Comparison of ENCODE assay signal across 9 cellular contexts in the genomic region with DNA sequence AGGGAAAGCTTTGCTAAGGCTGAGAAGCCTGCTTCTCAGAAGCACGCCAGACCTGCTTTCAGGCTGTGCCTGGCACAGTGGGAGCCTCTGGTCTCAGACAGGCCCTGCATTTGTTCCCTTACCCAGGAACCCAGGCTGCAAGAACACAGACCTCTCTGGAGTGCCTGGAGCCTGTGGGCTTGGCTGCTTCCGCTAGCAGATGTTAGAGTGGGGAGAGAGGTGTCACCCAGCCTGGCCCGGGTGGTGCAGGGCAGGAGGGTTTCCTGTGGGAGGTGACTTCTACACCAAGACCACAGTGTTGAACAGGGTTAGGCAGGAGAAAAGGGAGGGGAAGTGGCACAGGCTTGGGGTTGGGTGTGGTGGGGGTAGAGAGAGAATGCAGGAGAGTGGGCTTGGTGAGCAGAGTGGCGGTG.
A peak's percentile ranks its signal among the peaks of the same experiment; 100 is the strongest.
DNase-seq lines count a peak whose midpoint lies in the region; ATAC-seq and TF ChIP-seq lines count a peak whose summit lies in the region.
"Had no signal": no experiment of that assay in that cellular context is flagged by ENCODE, and none has a peak within 500 bp of the region (broad histone marks: within the 10 kb centered on the region; RNA-seq: fewer than 3 reads in every experiment).

No MANE protein-coding gene starts in this region.

- ATAC-seq in GM18858 (IDR thresholded peaks at IDR 0.05; ENCODE audit: unreplicated experiment): peak; percentile 56
- no peak for ATAC-seq in GM18505 (IDR thresholded peaks at IDR 0.05; ENCODE audit: unreplicated experiment)
- no peak for ATAC-seq in GM19455 (IDR thresholded peaks at IDR 0.05; ENCODE audit: unreplicated experiment)

- no peak for TF ChIP-seq POLR2A in GM18505 (IDR thresholded peaks at IDR 0.05; ENCODE audit: borderline replicate concordance, extremely low read depth, insufficient read depth, insufficient read length)

- DNase-seq in SW480 (ENCODE audit: low spot score): peak; percentile 56
- peak; percentile 77 for DNase-seq in activated gamma-delta T cell treated with anti-CD3 and anti-CD28 coated beads, Interleukin-2, amount 50 U/mL, for 16 hours (ENCODE audit: low read depth)
- DNase-seq in stimulated activated CD4-positive, alpha-beta T cell treated with anti-CD3 and anti-CD28 coated beads, Interleukin-15, amount 100 ng/mL, for 48 hours (ENCODE audit: low read depth in 2 of 2): peak; percentile 39 to 47
- no peak for DNase-seq in kidney tubule cell (ENCODE audit: low spot score)
- no peak for DNase-seq in NCI-H82 treated with DMSO at 0.1 percent for 48 hours (lab: John Stamatoyannopoulos, UW; ENCODE audit: unreplicated experiment)
- DNase-seq: NCI-H187 had no signal

Comparison
In these comparisons a context has a peak if more than half of its experiments do, and no peak if none do; other contexts are left out.
1. DNase-seq: peak in SW480 (single experiment), activated gamma-delta T cell treated with anti-CD3 and anti-CD28 coated beads, Interleukin-2, amount 50 U/mL, for 16 hours (single experiment) and stimulated activated CD4-positive, alpha-beta T cell treated with anti-CD3 and anti-CD28 coated beads, Interleukin-15, amount 100 ng/mL, for 48 hours (2 of 2); none in kidney tubule cell (single experiment) and NCI-H82 treated with DMSO at 0.1 percent for 48 hours (single experiment).